Comparison of ENCODE assay signal across 21 cellular contexts in the genomic region with DNA sequence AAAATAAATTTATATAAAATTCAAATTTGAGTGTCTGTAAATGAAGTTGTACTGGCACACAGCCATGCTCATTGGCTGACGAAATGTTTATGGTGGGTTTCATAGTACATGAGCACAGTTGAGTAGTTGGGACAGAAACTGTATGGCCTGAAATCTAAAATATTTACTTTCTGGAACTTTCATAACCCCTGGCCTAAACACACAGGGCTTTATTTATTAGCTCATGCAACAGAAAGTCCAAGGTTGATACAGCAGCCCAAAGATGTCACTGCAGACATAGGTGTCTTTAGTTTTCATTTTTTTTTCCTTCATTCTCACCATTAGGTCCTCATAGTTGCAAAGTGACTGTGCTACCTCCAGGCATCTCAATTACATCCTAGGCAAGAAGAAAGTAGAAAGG.
A peak's percentile ranks its signal among the peaks of the same experiment; 100 is the strongest.
DNase-seq lines count a peak whose midpoint lies in the region; ATAC-seq, FAIRE-seq and TF ChIP-seq lines count a peak whose summit lies in the region.
"Had no signal": no experiment of that assay in that cellular context is flagged by ENCODE, and none has a peak within 500 bp of the region (broad histone marks: within the 10 kb centered on the region; RNA-seq: fewer than 3 reads in every experiment).

No MANE protein-coding gene starts in this region.

- H3K9ac ChIP-seq in HepG2 (ENCODE audit: insufficient read depth, low read depth, low read length), result no peak overlapping the region
- H3K9ac ChIP-seq: BLaER1 treated with 17β-estradiol and CSF1 and Interleukin-3, amounts not matched to agents 10 nM and 100 nM had no signal

- H3K27me3 Mint-ChIP-seq in WTC11 (ENCODE audit: low read depth) (no peaks in the 10 kb centered on the region), HFFc6 (ENCODE audit: insufficient read depth) (no peaks in the 10 kb centered on the region; the same call in none of the 2 replicates)
- H3K27me3 Mint-ChIP-seq: B cell; CD4-positive, alpha-beta T cell had no signal

- ATAC-seq in WTC11 (no peak), HepG2 (no peak), right lobe of liver (peak in 3 of 4 donors; percentile 23 to 66 (median 30)), aorta (ENCODE audit: low FRiP score) (no peak)
- ATAC-seq: A549; CD8-positive, alpha-beta T cell had no signal

- no TSS peak for BruUV-seq in HepG2 (replicated peaks; lab: Mats Ljungman, UMichigan)

- H3K27ac Mint-ChIP-seq in WTC11 (no peak overlapping the region), HFFc6 (no peak overlapping the region)
- H3K27ac Mint-ChIP-seq: B cell; CD4-positive, alpha-beta T cell; CD8-positive, alpha-beta T cell had no signal

- 93% methylated on average over 1 of the region's 1 CpG for WGBS in HepG2 (ENCODE audit: low lambda C conversion rate)
- WGBS in right lobe of liver (ENCODE audit: insufficient coverage, low coverage, low lambda C conversion rate, missing lambda C conversion rate), result 43% methylated on average over 1 of the region's 1 CpG
- 72 to 82% methylated on average over 1 of the region's 1 CpG for WGBS in aorta, 2 donors

- TF ChIP-seq EP300 in HepG2 (IDR thresholded peaks at IDR 0.05; ENCODE audit: low read depth in 2 of 2, low read length in 2 of 2) (no peak), HepG2 (CRISPR knock-in tag; IDR thresholded peaks at IDR 0.05; ENCODE audit: borderline replicate concordance) (no peak)

- no peak for TF ChIP-seq CTCF in WTC11 (IDR thresholded peaks at IDR 0.05)
- no peak for TF ChIP-seq CTCF in HepG2 (CRISPR knock-in tag; IDR thresholded peaks at IDR 0.05)
- no peak for TF ChIP-seq CTCF in right lobe of liver (IDR thresholded peaks at IDR 0.05)
- no peak for TF ChIP-seq CTCF in HFFc6 (IDR thresholded peaks at IDR 0.05)

- H3K36me3 Mint-ChIP-seq in WTC11, result no peaks in the 10 kb centered on the region
- H3K36me3 Mint-ChIP-seq in HFFc6 (ENCODE audit: low read depth), result no peaks in the 10 kb centered on the region; the same call in none of the 2 replicates

- TF ChIP-seq POLR2A in HepG2 (IDR thresholded peaks at IDR 0.05; ENCODE audit: insufficient read depth in 1 of 2, low read depth in 2 of 2, low read length in 2 of 2) (no peak), right lobe of liver (IDR thresholded peaks at IDR 0.05) (no peak)

- TF ChIP-seq RAD21 in HepG2 (CRISPR knock-in tag; IDR thresholded peaks at IDR 0.05), result no peak

- H3K4me2 ChIP-seq in HepG2 (ENCODE audit: low read depth, low read length), result no peak overlapping the region
- H3K4me2 ChIP-seq: A549; BLaER1 treated with 17β-estradiol and CSF1 and Interleukin-3, amounts not matched to agents 10 nM and 100 nM had no signal

- no peak overlapping the region for H2AFZ ChIP-seq in HepG2 (ENCODE audit: low read length)

- no peak overlapping the region for H3K4me3 ChIP-seq in HepG2 (replicated peaks in 1 of 3; ENCODE audit: insufficient read depth in 1 of 3, low read depth in 2 of 3, low read length in 3 of 3)
- no peak overlapping the region for H3K4me3 ChIP-seq in right lobe of liver
- H3K4me3 ChIP-seq in aorta (ENCODE audit: low read length in 2 of 2), result no peak overlapping the region
- H3K4me3 ChIP-seq: A549; BLaER1 treated with 17β-estradiol and CSF1 and Interleukin-3, amounts not matched to agents 10 nM and 100 nM had no signal

- H4K20me1 ChIP-seq in HepG2 (ENCODE audit: insufficient read depth, low read length), result no peaks in the 10 kb centered on the region
- H4K20me1 ChIP-seq: BLaER1 treated with 17β-estradiol and CSF1 and Interleukin-3, amounts not matched to agents 10 nM and 100 nM had no signal

- H3K27me3 ChIP-seq in HepG2 (ENCODE audit: control insufficient read depth in 1 of 2, insufficient read depth in 2 of 2, low read length in 2 of 2) (no peaks in the 10 kb centered on the region), right lobe of liver (no peaks in the 10 kb centered on the region), aorta (ENCODE audit: control insufficient read depth in 1 of 2, insufficient read depth in 2 of 2, low read length in 1 of 2) (no peaks in the 10 kb centered on the region)
- H3K27me3 ChIP-seq: BLaER1 treated with 17β-estradiol and CSF1 and Interleukin-3, amounts not matched to agents 10 nM and 100 nM had no signal

- no peaks in the 10 kb centered on the region for H3K79me2 ChIP-seq in HepG2 (ENCODE audit: insufficient read depth, low read length)

- H3K9me3 Mint-ChIP-seq in WTC11, result peaks cover 3% of the 10 kb centered on the region; the same call in 1 of the 2 replicates
- H3K9me3 Mint-ChIP-seq in HFFc6, result no peaks in the 10 kb centered on the region
- H3K9me3 Mint-ChIP-seq: CD4-positive, alpha-beta T cell; CD8-positive, alpha-beta T cell had no signal

- H3K4me1 Mint-ChIP-seq in WTC11, result peaks cover 2% of the 10 kb centered on the region
- no peaks in the 10 kb centered on the region for H3K4me1 Mint-ChIP-seq in HFFc6 (ENCODE audit: low read depth)
- H3K4me1 Mint-ChIP-seq: B cell had no signal

- in situ Hi-C loops in HepG2 (cut with HindIII; ENCODE audit: extremely low pct_ligation_motif_present, low pct_unique_long_range_greater_than_20kb), result loop anchor here (10.0 kb wide), 1 partner anchor 238 kb away; no protein-coding TSS in a partner anchor

- POLR2A ChIA-PET in WTC11 (lab: Charles Lee), result no interaction called here
- POLR2A ChIA-PET in HepG2 (lab: Yijun Ruan, JAX), result no interaction called here

- FAIRE-seq in HepG2 (lab: Jason Lieb, UNC), result no peak
- FAIRE-seq: A549, D721Med, G401.6, GM12891, GM19239 had no signal

- DNase-seq in WTC11 (ENCODE audit: low spot score) (no peak), HepG2 (ENCODE audit: low spot score) (peak; percentile 25), right lobe of liver (no peak), aorta (no peak), HFFc6 (no peak)
- DNase-seq: AML-193; Caco-2; Calu3; CD4-positive, alpha-beta T cell; CD8-positive, alpha-beta T cell; DMS79 treated with DMSO at 0.1 percent for 48 hours; GF-D8 had no signal

- H3K4me3 Mint-ChIP-seq in WTC11, result no peak overlapping the region
- H3K4me3 Mint-ChIP-seq in HFFc6, result no peak overlapping the region
- H3K4me3 Mint-ChIP-seq: B cell; CD4-positive, alpha-beta T cell; CD8-positive, alpha-beta T cell had no signal

- intact Hi-C loops in HepG2 (cut with micrococcal nuclease; ENCODE audit: unreplicated experiment), result no loop called here
- intact Hi-C loops in right lobe of liver (cut with DNase I), result no loop called here
- intact Hi-C loops in aorta (cut with DNase I), result no loop called here

- no peaks in the 10 kb centered on the region; a peak in 1 of 5 replicates for H3K36me3 ChIP-seq in HepG2 (replicated peaks in 1 of 2; ENCODE audit: control insufficient read depth in 1 of 2, insufficient read depth in 2 of 2, low read length in 2 of 2)
- H3K36me3 ChIP-seq in right lobe of liver, result no peaks in the 10 kb centered on the region
- H3K36me3 ChIP-seq in aorta (ENCODE audit: control insufficient read depth in 1 of 2, insufficient read depth in 2 of 2, low read length in 1 of 2), result peaks cover 0 to 9% of the 10 kb centered on the region in 2 donors

- H3K27ac ChIP-seq in HepG2 (ENCODE audit: extremely low read length, insufficient read depth, low read length) (no peak overlapping the region), right lobe of liver (no peak overlapping the region), aorta (ENCODE audit: low read depth in 1 of 2, low read length in 2 of 2) (no peak overlapping the region)
- H3K27ac ChIP-seq: 22Rv1; A549; BLaER1 treated with 17β-estradiol and CSF1 and Interleukin-3, amounts not matched to agents 10 nM and 100 nM; C4-2B had no signal

- H3K4me1 ChIP-seq in HepG2 (ENCODE audit: insufficient read depth, low read length), result peaks cover 19% of the 10 kb centered on the region
- H3K4me1 ChIP-seq in right lobe of liver, result no peaks in the 10 kb centered on the region
- no peaks in the 10 kb centered on the region for H3K4me1 ChIP-seq in aorta (ENCODE audit: control insufficient read depth in 1 of 2, insufficient read depth in 2 of 2, low read length in 2 of 2)
- H3K4me1 ChIP-seq: A549, Caco-2 had no signal

- CTCF ChIA-PET in WTC11 (lab: Charles Lee), result no interaction called here
- CTCF ChIA-PET in HepG2 (lab: Yijun Ruan, JAX; ENCODE audit: low intra/inter-chr PET ratio, low total read pairs), result interaction anchor here (1.6 kb wide), 1 partner anchor 10 kb away, joined by 3 read pairs; no protein-coding TSS in a partner anchor

- H3K9me3 ChIP-seq in HepG2 (ENCODE audit: low read length) (no peaks in the 10 kb centered on the region), right lobe of liver (no peaks in the 10 kb centered on the region), aorta (ENCODE audit: control insufficient read depth, low read length) (no peaks in the 10 kb centered on the region)
- H3K9me3 ChIP-seq: A549; BLaER1 treated with 17β-estradiol and CSF1 and Interleukin-3, amounts not matched to agents 10 nM and 100 nM; Caco-2 had no signal

TF ChIP-seq in WTC11, 78 proteins besides CTCF, POLR2A, EP300 and RAD21:
- TF ChIP-seq OVOL2 (CRISPR knock-in tag; IDR thresholded peaks at IDR 0.05; ENCODE audit: borderline replicate concordance) (no peak), GABPB1 (CRISPR knock-in tag; IDR thresholded peaks at IDR 0.05) (0 out of 2 replicates have a peak, but pooled peaks have one; percentile 16), RORB (CRISPR knock-in tag; IDR thresholded peaks at IDR 0.05) (no peak), EMX1 (CRISPR knock-in tag; IDR thresholded peaks at IDR 0.05) (no peak), USF2 (CRISPR knock-in tag; IDR thresholded peaks at IDR 0.05) (no peak), FOXK1 (CRISPR knock-in tag; IDR thresholded peaks at IDR 0.05) (no peak)

TF ChIP-seq in HepG2, 621 proteins besides CTCF, POLR2A, EP300 and RAD21:
- no peak for TF ChIP-seq SETDB1 (CRISPR knock-in tag; IDR thresholded peaks at IDR 0.05; ENCODE audit: borderline replicate concordance)
- TF ChIP-seq HNF4A (CRISPR knock-in tag; IDR thresholded peaks at IDR 0.05), result peak; percentile 33; the same call in 1 of the 2 replicates

Comparison
In these comparisons a context has a peak if more than half of its experiments do, and no peak if none do; other contexts are left out.
1. ATAC-seq: peak in right lobe of liver (3 of 4); none in WTC11 (single experiment), HepG2 (single experiment) and aorta (single experiment).
2. Of the 50 proteins assayed by ChIP-seq in both HepG2 and WTC11: peak only in HepG2: none; only in WTC11: GABPB1; in both: none; in neither: 49.